Comparison of ENCODE assay signal across 8 cellular contexts in the genomic region with DNA sequence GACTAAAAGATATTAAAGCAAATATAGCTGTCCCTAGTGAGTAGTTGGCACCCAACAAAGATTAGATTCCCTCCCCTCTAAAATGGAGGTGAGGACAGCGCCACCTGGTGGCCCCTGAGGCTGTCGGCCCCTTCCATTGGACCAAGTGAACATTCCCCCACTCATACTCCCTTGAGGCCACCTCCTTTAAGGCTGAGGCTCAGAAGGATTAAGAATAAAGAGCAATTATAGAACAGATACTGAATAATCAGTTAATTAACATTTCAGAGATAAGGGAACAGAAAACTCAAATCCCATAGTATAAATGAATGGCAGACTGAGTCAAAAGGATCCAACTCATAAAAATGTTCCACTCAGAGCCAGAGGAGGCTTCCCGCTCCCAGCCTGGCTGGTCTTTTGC.
DNase-seq lines count a peak whose midpoint lies in the region; ATAC-seq and TF ChIP-seq lines count a peak whose summit lies in the region.

No MANE protein-coding gene starts in this region.

- H3K36me3 Mint-ChIP-seq in activated naive CD4-positive, alpha-beta T cell treated with anti-CD3 and anti-CD28 coated beads, Interleukin-2, amount 10 ng/mL, durations not matched to agents 7 days and 5 days = no peaks in the 10 kb centered on the region
- no peaks in the 10 kb centered on the region for H3K36me3 Mint-ChIP-seq in mesothelial cell of epicardium

- H3K9me3 ChIP-seq in MG63 = no peaks in the 10 kb centered on the region

- H3K4me3 Mint-ChIP-seq in activated naive CD4-positive, alpha-beta T cell treated with anti-CD3 and anti-CD28 coated beads, Interleukin-2, amount 10 ng/mL, durations not matched to agents 7 days and 5 days = no peak overlapping the region
- H3K4me3 Mint-ChIP-seq in mesothelial cell of epicardium = no peak overlapping the region

- CTCF ChIA-PET in activated naive CD4-positive, alpha-beta T cell treated with anti-CD3 and anti-CD28 coated beads, Interleukin-2, amount 10 ng/mL, durations not matched to agents 7 days and 5 days (lab: Charles Lee) = interaction anchor here (1.7 kb wide), 1 partner anchor 12 kb away, joined by 4 read pairs; no protein-coding TSS in a partner anchor

- H3K27ac Mint-ChIP-seq in activated naive CD4-positive, alpha-beta T cell treated with anti-CD3 and anti-CD28 coated beads, Interleukin-2, amount 10 ng/mL, durations not matched to agents 7 days and 5 days = no peak overlapping the region
- no peak overlapping the region for H3K27ac Mint-ChIP-seq in mesothelial cell of epicardium

- H3K9me3 Mint-ChIP-seq in activated naive CD4-positive, alpha-beta T cell treated with anti-CD3 and anti-CD28 coated beads, Interleukin-2, amount 10 ng/mL, durations not matched to agents 7 days and 5 days = no peaks in the 10 kb centered on the region
- H3K9me3 Mint-ChIP-seq in mesothelial cell of epicardium = no peaks in the 10 kb centered on the region

- peak; percentile 56 for DNase-seq in ELF-1 (ENCODE audit: low read depth, low spot score)
- peak; percentile 21 for DNase-seq in MG63
- peak; percentile 55 for DNase-seq in activated naive CD4-positive, alpha-beta T cell treated with anti-CD3 and anti-CD28 coated beads, Interleukin-2, amount 10 ng/mL, durations not matched to agents 7 days and 5 days
- no peak for DNase-seq in mesothelial cell of epicardium (ENCODE audit: low spot score in 2 of 2, unreplicated experiment in 2 of 2)
- DNase-seq in NCI-H345 treated with DMSO at 0.1 percent for 48 hours (lab: John Stamatoyannopoulos, UW; ENCODE audit: unreplicated experiment) = no peak
- no peak for DNase-seq in middle frontal gyrus (ENCODE audit: extremely low spot score, low spot score)
- DNase-seq in hypothalamus (lab: John Stamatoyannopoulos, UW) = no peak

- peaks cover 9% of the 10 kb centered on the region for H3K4me1 Mint-ChIP-seq in activated naive CD4-positive, alpha-beta T cell treated with anti-CD3 and anti-CD28 coated beads, Interleukin-2, amount 10 ng/mL, durations not matched to agents 7 days and 5 days
- H3K4me1 Mint-ChIP-seq in mesothelial cell of epicardium = peaks cover 13% of the 10 kb centered on the region

- peak; percentile 48 for ATAC-seq in GM21367 (IDR thresholded peaks at IDR 0.05; ENCODE audit: unreplicated experiment)

- no peaks in the 10 kb centered on the region for H3K36me3 ChIP-seq in MG63

- H3K27me3 ChIP-seq in MG63 = no peaks in the 10 kb centered on the region

- TF ChIP-seq CTCF in mesothelial cell of epicardium (IDR thresholded peaks at IDR 0.05; ENCODE audit: unreplicated experiment) = peak; percentile 62

- no peak overlapping the region for H3K4me3 ChIP-seq in MG63

- peaks cover 3% of the 10 kb centered on the region for H3K27me3 Mint-ChIP-seq in activated naive CD4-positive, alpha-beta T cell treated with anti-CD3 and anti-CD28 coated beads, Interleukin-2, amount 10 ng/mL, durations not matched to agents 7 days and 5 days
- peaks cover 17% of the 10 kb centered on the region for H3K27me3 Mint-ChIP-seq in mesothelial cell of epicardium (ENCODE audit: low read depth)

Comparison
In these comparisons a context has a peak if more than half of its experiments do, and no peak if none do; other contexts are left out.
1. DNase-seq: peak in ELF-1 (single experiment), MG63 (single experiment) and activated naive CD4-positive, alpha-beta T cell treated with anti-CD3 and anti-CD28 coated beads, Interleukin-2, amount 10 ng/mL, durations not matched to agents 7 days and 5 days (single experiment); none in mesothelial cell of epicardium (0 of 2), NCI-H345 treated with DMSO at 0.1 percent for 48 hours (single experiment), middle frontal gyrus (single experiment) and hypothalamus (0 of 51).